In genomic region chr4:113050361-113050760, GRCh38 we compare ENCODE assay signal across 19 cellular contexts. TPM values are rescaled to one million over a fixed set of nuclear protein-coding genes. Genes with fewer than 3 reads are reported as not detected.
DNase-seq lines count a peak whose midpoint lies in the region; ATAC-seq, FAIRE-seq and TF ChIP-seq lines count a peak whose summit lies in the region.
"Had no signal": no experiment of that assay in that cellular context is flagged by ENCODE, and none has a peak within 500 bp of the region (broad histone marks: within the 10 kb centered on the region; RNA-seq: fewer than 3 reads in every experiment).

No MANE protein-coding gene starts in this region.

- no peaks in the 10 kb centered on the region for H3K9me3 ChIP-seq in H1 (ENCODE audit: insufficient read depth in 2 of 2, low read depth in 1 of 2, low read length in 1 of 2)
- H3K9me3 ChIP-seq in muscle layer of duodenum (ENCODE audit: control insufficient read depth in 1 of 2, low read length in 2 of 2), result no peaks in the 10 kb centered on the region
- no peaks in the 10 kb centered on the region for H3K9me3 ChIP-seq in OCI-LY7 (ENCODE audit: low read length)
- H3K9me3 ChIP-seq: SK-N-SH had no signal

- H4K5ac ChIP-seq in H1 (ENCODE audit: insufficient read length, low read depth, low read length), result no peak overlapping the region

- H3K4me2 ChIP-seq in H1 (ENCODE audit: insufficient read depth in 1 of 2, low read depth in 2 of 2, low read length in 2 of 2) (peak overlapping the region; percentile 55 to 65), OCI-LY7 (ENCODE audit: low read length) (no peak overlapping the region)

- TF ChIP-seq POLR2A in H1 (IDR thresholded peaks at IDR 0.05; ENCODE audit: control extremely low read depth in 1 of 2, low read depth in 2 of 2, low read length in 2 of 2), result no peak

- intact Hi-C loops in OCI-LY7 (cut with micrococcal nuclease; ENCODE audit: unreplicated experiment), result no loop called here

- no peak overlapping the region; the same call in 1 of the 2 replicates for H2AK5ac ChIP-seq in H1 (ENCODE audit: low read depth, low read length)

- H3K9ac ChIP-seq in H1 (replicated peaks in 1 of 4; ENCODE audit: extremely low read depth in 1 of 4, low read depth in 3 of 4, low read length in 3 of 4), result peak overlapping the region in 1 of 4 experiments; percentile 18; a peak in 2 of 7 replicates
- H3K9ac ChIP-seq: SK-N-SH had no signal

- no peak for TF ChIP-seq EP300 in H1 (IDR thresholded peaks at IDR 0.05; ENCODE audit: borderline replicate concordance in 1 of 2, low read depth in 2 of 2, low read length in 2 of 2)

- no peaks in the 10 kb centered on the region for H3K36me3 ChIP-seq in H1 (ENCODE audit: control insufficient read depth in 2 of 4, insufficient read depth in 4 of 4, low read length in 3 of 4)
- H3K36me3 ChIP-seq in muscle layer of duodenum (ENCODE audit: control insufficient read depth in 1 of 2, insufficient read depth in 2 of 2, low read length in 2 of 2), result no peaks in the 10 kb centered on the region
- H3K36me3 ChIP-seq in OCI-LY7 (ENCODE audit: insufficient read depth, low read length), result no peaks in the 10 kb centered on the region

- H3K4ac ChIP-seq in H1 (replicated peaks; ENCODE audit: insufficient read length, low read depth, low read length), result no peak overlapping the region

- H3K23me2 ChIP-seq in H1 (ENCODE audit: low read depth, low read length), result peaks cover 2% of the 10 kb centered on the region; the same call in 1 of the 2 replicates

- H3K79me1 ChIP-seq in H1 (ENCODE audit: low read depth, low read length), result no peaks in the 10 kb centered on the region; the same call in 1 of the 2 replicates

- H4K20me1 ChIP-seq in H1 (replicated peaks in 1 of 2; ENCODE audit: control insufficient read depth in 1 of 2, insufficient read depth in 2 of 2, low read length in 2 of 2) (no peaks in the 10 kb centered on the region), OCI-LY7 (ENCODE audit: insufficient read depth, low read length) (no peaks in the 10 kb centered on the region)

- H3K4me1 ChIP-seq in H1 (replicated peaks in 1 of 4; ENCODE audit: control insufficient read depth in 3 of 4, insufficient read depth in 4 of 4, low read length in 3 of 4), result peaks cover 7 to 20% (median 15%) of the 10 kb centered on the region in 4 experiments; a peak in 6 of 7 replicates
- peaks cover 0 to 3% of the 10 kb centered on the region in 2 donors for H3K4me1 ChIP-seq in muscle layer of duodenum (ENCODE audit: control insufficient read depth in 1 of 2, insufficient read depth in 2 of 2, low read length in 2 of 2)
- H3K4me1 ChIP-seq in OCI-LY7 (ENCODE audit: insufficient read depth, low read length, poor library complexity, severe bottlenecking), result no peaks in the 10 kb centered on the region

- CTCF ChIA-PET in H1 (lab: Charles Lee; ENCODE audit: partially characterized antibody), result interaction anchor here (1.2 to 1.8 kb wide), 2 partner anchors 21 to 285 kb away, joined by 3 to 5 read pairs; no protein-coding TSS in a partner anchor
- CTCF ChIA-PET in OCI-LY7 (lab: Charles Lee; ENCODE audit: unreplicated experiment), result no interaction called here

- no peak for TF ChIP-seq RAD21 in H1 (IDR thresholded peaks at IDR 0.05 in 1 of 2, conservative IDR thresholded peaks at IDR 0.05 in 1 of 2; ENCODE audit: low read depth in 2 of 2, low read length in 2 of 2)

- no peak overlapping the region for H3K18ac ChIP-seq in H1 (ENCODE audit: extremely low read depth, low read length)

- POLR2A ChIA-PET in H1 (lab: Charles Lee; ENCODE audit: partially characterized antibody) (interaction anchor here (0.7 to 3.1 kb wide), 3 partner anchors 10 to 26 kb away, joined by 3 to 21 read pairs (median 4); no protein-coding TSS in a partner anchor), OCI-LY7 (lab: Charles Lee) (interaction anchor here (0.9 to 1.0 kb wide), 2 partner anchors 14 to 17 kb away, joined by 3 to 5 read pairs; no protein-coding TSS in a partner anchor)

- peak overlapping the region; percentile 63; the same call in 1 of the 2 replicates for H3K27ac ChIP-seq in H1 (ENCODE audit: low read depth, low read length)
- peak overlapping the region; percentile 19 for H3K27ac ChIP-seq in muscle layer of duodenum (ENCODE audit: low read length)
- no peak overlapping the region for H3K27ac ChIP-seq in OCI-LY7 (ENCODE audit: low read depth, low read length, poor library complexity, severe bottlenecking)

- H3K79me2 ChIP-seq in H1 (ENCODE audit: control insufficient read depth in 1 of 2, insufficient read depth in 2 of 2, low read length in 2 of 2) (no peaks in the 10 kb centered on the region), OCI-LY7 (ENCODE audit: insufficient read depth, low read depth, low read length) (no peaks in the 10 kb centered on the region)

- peak; percentile 8 for DNase-seq in COLO668 (lab: John Stamatoyannopoulos, UW; ENCODE audit: unreplicated experiment)
- DNase-seq in NCI-H2227 (lab: John Stamatoyannopoulos, UW; ENCODE audit: unreplicated experiment), result peak; percentile 2
- peak in 1 of 2 experiments; percentile 9 for DNase-seq in H1 (ENCODE audit: low read depth in 1 of 2, low spot score in 2 of 2)
- no peak for DNase-seq in EL
- DNase-seq in OCI-LY7 (ENCODE audit: low spot score), result no peak
- DNase-seq: activated CD4-positive, alpha-beta T cell treated with anti-CD3 and anti-CD28 coated beads for 36 hours; activated effector memory CD4-positive, alpha-beta T cell treated with anti-CD3 and anti-CD28 coated beads, Interleukin-2, amount 50 U/mL, for 16 hours; amniotic stem cell; CD8-positive, alpha-beta memory T cell; MM.1S; SK-N-SH; stimulated activated CD4-positive, alpha-beta T cell treated with anti-CD3 and anti-CD28 coated beads, Interleukin-2, amount 100 ng/mL, for 48 hours; T1000 had no signal

- H3K27me3 ChIP-seq in H1 (replicated peaks in 1 of 4; ENCODE audit: control insufficient read depth in 3 of 4, extremely low read depth in 1 of 4, insufficient read depth in 3 of 4, low read length in 3 of 4), result no peaks in the 10 kb centered on the region
- no peaks in the 10 kb centered on the region for H3K27me3 ChIP-seq in muscle layer of duodenum (ENCODE audit: low read depth, low read length)

- no peak overlapping the region; the same call in 1 of the 2 replicates for H2BK12ac ChIP-seq in H1 (ENCODE audit: low read depth, low read length)

- TF ChIP-seq CTCF in H1 (IDR thresholded peaks at IDR 0.05; ENCODE audit: control extremely low read depth in 1 of 3, insufficient read depth in 1 of 3, low read depth in 1 of 3, low read length in 3 of 3) (no peak), OCI-LY7 (conservative IDR thresholded peaks at IDR 0.05; ENCODE audit: low read length) (no peak)

- H4K8ac ChIP-seq in H1 (ENCODE audit: extremely low read depth, insufficient read depth, low read length), result no peak overlapping the region

- no peaks in the 10 kb centered on the region for H3K9me2 ChIP-seq in OCI-LY7 (ENCODE audit: insufficient read depth, low read length)
- H3K9me2 ChIP-seq: SK-N-SH had no signal

- H3K23ac ChIP-seq in H1 (ENCODE audit: insufficient read length), result no peak overlapping the region

- WGBS in H1 (ENCODE audit: extremely low coverage in 1 of 2, insufficient coverage in 1 of 2, insufficient read length in 1 of 2, insufficient replicate concordance in 2 of 2, low coverage in 1 of 2, low lambda C conversion rate in 2 of 2, missing lambda C conversion rate in 1 of 2), 2 experiments, result 23% methylated on average over 2 of the region's 2 CpGs; no CpG with 5 or more reads in 1 of the 2 experiments

- H2AFZ ChIP-seq in H1 (ENCODE audit: low read length) (no peak overlapping the region), OCI-LY7 (ENCODE audit: low read length) (no peak overlapping the region)

- H3K4me3 ChIP-seq in H1 (ENCODE audit: extremely low read depth in 1 of 4, insufficient read depth in 2 of 4, low read depth in 3 of 4, low read length in 4 of 4) (peak overlapping the region in 3 of 4 experiments; percentile 25 to 54 (median 42); a peak in 3 of 8 replicates), muscle layer of duodenum (ENCODE audit: low read depth in 1 of 2, low read length in 2 of 2) (peak overlapping the region; percentile 49 to 67), OCI-LY7 (ENCODE audit: low read depth, low read length, poor library complexity, severe bottlenecking) (no peak overlapping the region)

- peak; percentile 68 for FAIRE-seq in H1 (lab: Jason Lieb, UNC)
- FAIRE-seq: endothelial cell of umbilical vein, islet of Langerhans, RCC 7860 had no signal

- no peak overlapping the region for H3K14ac ChIP-seq in H1 (ENCODE audit: insufficient read length)

- H2BK20ac ChIP-seq in H1 (ENCODE audit: low read length), result no peak overlapping the region

- no peak overlapping the region for H2BK120ac ChIP-seq in H1 (replicated peaks; ENCODE audit: low read depth, low read length)

- no peak for ATAC-seq in HG03571 (IDR thresholded peaks at IDR 0.05; ENCODE audit: unreplicated experiment)
- ATAC-seq in GM21526 (IDR thresholded peaks at IDR 0.05; ENCODE audit: low FRiP score, unreplicated experiment), result no peak
- ATAC-seq: activated CD4-positive, alpha-beta T cell treated with anti-CD3 and anti-CD28 coated beads for 36 hours had no signal

- H2BK5ac ChIP-seq in H1 (ENCODE audit: low read depth, low read length), result no peak overlapping the region

- no peak overlapping the region for H4K91ac ChIP-seq in H1 (replicated peaks; ENCODE audit: insufficient read length, low read length)

- H3K56ac ChIP-seq in H1 (replicated peaks; ENCODE audit: insufficient read length, low read depth, low read length), result no peak overlapping the region

- H2BK15ac ChIP-seq in H1 (ENCODE audit: low read length), result no peak overlapping the region

- no TSS peak for BruUV-seq in OCI-LY7 (replicated peaks; lab: Mats Ljungman, UMichigan)

TF ChIP-seq in H1, 55 proteins besides CTCF, POLR2A, EP300 and RAD21 (continues in another document):
- TF ChIP-seq SRF (IDR thresholded peaks at IDR 0.05; ENCODE audit: low read depth, low read length) (no peak), RFX5 (IDR thresholded peaks at IDR 0.05; ENCODE audit: borderline replicate concordance, low read depth, low read length) (no peak), SIX5 (IDR thresholded peaks at IDR 0.05; ENCODE audit: low read depth, low read length) (no peak)

RNA-seq across cellular contexts. Expression of gene ANK2, which starts 0.9 kb away (rescaled TPM):
- total RNA-seq in H1 (2021; fragmentation: NEBNext Ultra II Directional; extraction: Animal tissue kit (Norgen Biotek cat#: 25700)), result 33.1 and 35.1 TPM in 2 replicates
- 14.2 and 15.4 TPM in 2 replicates for polyA plus RNA-seq in H1 (2011; rRNA removed)
- 11.8 TPM for polyA plus RNA-seq in H1 (2011; cell fraction: cytosol; rRNA removed)
- polyA plus RNA-seq in H1 (2011; cell fraction: nucleus; rRNA removed), result 65.8 TPM
- polyA plus RNA-seq in H1 (2012, experiment 1 of 2), result 22.3 to 29.3 TPM (median 25.9 TPM) in 4 replicates
- polyA plus RNA-seq in H1 (2012, experiment 2 of 2), result 1.5 TPM
- polyA plus RNA-seq in H1 (2013, experiment 1 of 2), result 12.4 TPM
- polyA plus RNA-seq in H1 (2013, experiment 2 of 2), result 10.4 TPM
- polyA minus RNA-seq in H1 (2011; rRNA and poly(A)+ RNA removed), result 131 and 166 TPM in 2 replicates
- 35.8 TPM for polyA minus RNA-seq in H1 (2011; cell fraction: cytosol; rRNA and poly(A)+ RNA removed)
- polyA minus RNA-seq in H1 (2011; cell fraction: nucleus; rRNA and poly(A)+ RNA removed), result 285 TPM
- 0.08 and 0.38 TPM in 2 replicates for total RNA-seq in OCI-LY7 (2014; rRNA removed; shearing (Covaris generic))
- total RNA-seq in OCI-LY7 (2022), result 1.8 and 4.0 TPM in 2 replicates
- total RNA-seq: endothelial cell of umbilical vein had no signal
- polyA plus RNA-seq: CD8-positive, alpha-beta memory T cell; endothelial cell of umbilical vein had no signal

Comparison
In these comparisons a context has a peak if more than half of its experiments do, and no peak if none do; other contexts are left out.
1. DNase-seq: peak in COLO668 (single experiment) and NCI-H2227 (single experiment); none in EL (single experiment) and OCI-LY7 (single experiment).